Comparison of ENCODE assay signal across 27 cellular contexts in genomic region chr2:218419630-218420216, GRCh38. TPM values are rescaled to one million over a fixed set of nuclear protein-coding genes. Genes with fewer than 3 reads are reported as not detected.
DNase-seq lines count a peak whose midpoint lies in the region; ATAC-seq, FAIRE-seq and TF ChIP-seq lines count a peak whose summit lies in the region.
"Had no signal": no experiment of that assay in that cellular context is flagged by ENCODE, and none has a peak within 500 bp of the region (broad histone marks: within the 10 kb centered on the region; RNA-seq: fewer than 3 reads in every experiment).

No MANE protein-coding gene starts in this region.

- intact Hi-C loops in GM12878 (cut with micrococcal nuclease; ENCODE audit: unreplicated experiment), result no loop called here
- intact Hi-C loops in right lobe of liver (cut with DNase I), result no loop called here
- intact Hi-C loops in transverse colon (cut with DNase I; ENCODE audit: low total_unique reads), result no loop called here
- intact Hi-C loops in adrenal gland (cut with DNase I), result loop anchor here in 1 of 2 donors (5.0 to 10.0 kb wide), 2 partner anchors 38 to 225 kb away; no protein-coding TSS in a partner anchor
- intact Hi-C loops in body of pancreas (cut with DNase I), result loop anchor here (10.0 kb wide), 2 partner anchors 45 to 225 kb away; no protein-coding TSS in a partner anchor

- BruUV-seq in GM12878 (replicated peaks; lab: Mats Ljungman, UMichigan), result no TSS peak

- ATAC-seq in GM12878 (peak; percentile 21; the same call in 1 of the 3 replicates), right lobe of liver (peak; percentile 6 to 23 (median 16)), body of pancreas (no peak)
- ATAC-seq: activated T-cell treated with anti-CD3 and anti-CD28 coated beads, Interleukin-2, amount 50 U/mL, for 72 hours; psoas muscle had no signal

- H3K27ac ChIP-seq in GM12878 (ENCODE audit: control insufficient read depth, insufficient read depth), result no peak overlapping the region
- H3K27ac ChIP-seq in right lobe of liver, result peak overlapping the region in 2 of 3 donors; percentile 59 to 89
- H3K27ac ChIP-seq in transverse colon, result peak overlapping the region; percentile 77 to 88 (median 80)
- H3K27ac ChIP-seq in adrenal gland, result no peak overlapping the region
- H3K27ac ChIP-seq in body of pancreas, result peak overlapping the region in 2 of 4 donors; percentile 53 to 79
- H3K27ac ChIP-seq: dorsolateral prefrontal cortex, psoas muscle, skin epidermis had no signal

- TF ChIP-seq CTCF in GM12878 (IDR thresholded peaks at IDR 0.05 in 2 of 3, conservative IDR thresholded peaks at IDR 0.05 in 1 of 3; ENCODE audit: control insufficient read depth in 2 of 3, extremely low read depth in 1 of 3, insufficient read depth in 1 of 3, low read depth in 3 of 3, low read length in 3 of 3) (no peak), right lobe of liver (IDR thresholded peaks at IDR 0.05) (no peak), transverse colon (IDR thresholded peaks at IDR 0.05) (no peak), adrenal gland (IDR thresholded peaks at IDR 0.05) (no peak), body of pancreas (IDR thresholded peaks at IDR 0.05) (no peak)

- no peak overlapping the region for H3K4me3 ChIP-seq in GM12878
- H3K4me3 ChIP-seq in right lobe of liver, result peak overlapping the region; percentile 25 to 69 (median 57)
- peak overlapping the region in 3 of 4 donors; percentile 30 to 55 (median 44) for H3K4me3 ChIP-seq in transverse colon
- no peak overlapping the region for H3K4me3 ChIP-seq in adrenal gland
- H3K4me3 ChIP-seq in body of pancreas, result no peak overlapping the region
- H3K4me3 ChIP-seq: dorsolateral prefrontal cortex, HAP-1, psoas muscle, skin epidermis had no signal

- in situ Hi-C loops in GM12878 (cut with MboI), result no loop called here
- in situ Hi-C loops in transverse colon (cut with MboI; ENCODE audit: low pct_ligation_motif_present in 1 of 4, low pct_unique_long_range_greater_than_20kb in 1 of 4, low sequenced_read_pairs in 3 of 4), result loop anchor here in 2 of 4 donors (10.0 kb wide), 1 partner anchor 45 kb away; no protein-coding TSS in a partner anchor

- no peak overlapping the region for H3K4me2 ChIP-seq in GM12878 (ENCODE audit: control insufficient read depth, insufficient read depth)

- no peak overlapping the region for H2AFZ ChIP-seq in GM12878 (ENCODE audit: control insufficient read depth, low read depth, low read length)

- RAD21 ChIA-PET in GM12878 (lab: Charles Lee; ENCODE audit: unreplicated experiment), result no interaction called here

- H3K79me2 ChIP-seq in GM12878 (ENCODE audit: control insufficient read depth, insufficient read depth, low read length), result no peaks in the 10 kb centered on the region

- no peak for TF ChIP-seq POLR2A in GM12878 (IDR thresholded peaks at IDR 0.05; ENCODE audit: low read depth, low read length)
- no peak for TF ChIP-seq POLR2A in right lobe of liver (IDR thresholded peaks at IDR 0.05)
- TF ChIP-seq POLR2A in transverse colon (IDR thresholded peaks at IDR 0.05), result no peak
- TF ChIP-seq POLR2A in adrenal gland (IDR thresholded peaks at IDR 0.05), result no peak
- TF ChIP-seq POLR2A in body of pancreas (IDR thresholded peaks at IDR 0.05), result no peak

- SMC1A ChIA-PET in GM12878 (lab: Charles Lee; ENCODE audit: uncharacterized antibody, unreplicated experiment), result interaction anchor here (1.0 to 1.6 kb wide), 2 partner anchors 9 to 65 kb away, joined by 3 to 4 read pairs; no protein-coding TSS in a partner anchor

- WGBS in GM12878 (ENCODE audit: insufficient coverage, insufficient replicate concordance, low lambda C conversion rate, missing lambda C conversion rate), result 48% methylated on average over 7 of the region's 7 CpGs
- WGBS in right lobe of liver (ENCODE audit: insufficient coverage, low coverage, low lambda C conversion rate, missing lambda C conversion rate), result 53% methylated on average over 3 of the region's 7 CpGs
- 39% methylated on average over 7 of the region's 7 CpGs; no CpG with 5 or more reads in 1 of the 2 donors for WGBS in transverse colon (ENCODE audit: low coverage in 1 of 2), 2 donors
- 72 to 87% (median 82%) methylated on average over 7 of the region's 7 CpGs; no CpG with 5 or more reads in 1 of the 4 donors for WGBS in adrenal gland, 4 donors
- 33 to 56% methylated on average over 1 to 7 of the region's 7 CpGs for WGBS in body of pancreas, 2 donors

- H3K4me1 ChIP-seq in GM12878 (ENCODE audit: control insufficient read depth, insufficient read depth, low read length), result no peaks in the 10 kb centered on the region
- H3K4me1 ChIP-seq in right lobe of liver, result peaks cover 0 to 12% (median 0%) of the 10 kb centered on the region in 4 donors
- peaks cover 4 to 19% (median 13%) of the 10 kb centered on the region in 4 donors for H3K4me1 ChIP-seq in transverse colon
- no peaks in the 10 kb centered on the region for H3K4me1 ChIP-seq in adrenal gland (replicated peaks in 1 of 2)
- peaks cover 39% of the 10 kb centered on the region for H3K4me1 ChIP-seq in body of pancreas
- H3K4me1 ChIP-seq: HAP-1, psoas muscle had no signal

- DNase-seq in GM12878 (ENCODE audit: low read depth, low spot score) (no peak), right lobe of liver (no peak), transverse colon (no peak), AML-193 (lab: John Stamatoyannopoulos, UW) (no peak), adrenal gland (no peak), body of pancreas (no peak)
- DNase-seq: activated CD4-positive, CD25-positive, alpha-beta regulatory T cell treated with anti-CD3 and anti-CD28 coated beads, Interleukin-2, amount 50 U/mL, for 72 hours; activated naive CD4-positive, alpha-beta T cell treated with anti-CD3 and anti-CD28 coated beads, Interleukin-2, amount 10 ng/mL, durations not matched to agents 7 days and 5 days; activated T-cell treated with anti-CD3 and anti-CD28 coated beads, Interleukin-2, amount 50 U/mL, for 72 hours; anterior cingulate cortex; CD4-positive, alpha-beta memory T cell; central memory CD4-positive, alpha-beta T cell; DND-41; dorsolateral prefrontal cortex; KG1; MV-4-11; NCI-H1694 treated with DMSO at 0.1 percent for 48 hours; nephron progenitor cell; SHP77 treated with DMSO at 0.1 percent for 48 hours; stimulated activated CD4-positive, alpha-beta T cell treated with anti-CD3 and anti-CD28 coated beads, Interleukin-2, amount 100 ng/mL, for 48 hours; trophoblast cell had no signal

- no peaks in the 10 kb centered on the region for H4K20me1 ChIP-seq in GM12878 (ENCODE audit: control insufficient read depth, insufficient read depth)

- POLR2A ChIA-PET in GM12878 (lab: Charles Lee), result no interaction called here

- no peak overlapping the region for H3K9ac ChIP-seq in GM12878 (ENCODE audit: control insufficient read depth, insufficient read depth, low read length)

- H3K9me3 ChIP-seq in GM12878 (replicated peaks; ENCODE audit: control insufficient read depth, insufficient read depth, low read length), result no peaks in the 10 kb centered on the region
- no peaks in the 10 kb centered on the region for H3K9me3 ChIP-seq in right lobe of liver
- H3K9me3 ChIP-seq in transverse colon, result no peaks in the 10 kb centered on the region
- H3K9me3 ChIP-seq in adrenal gland (replicated peaks in 1 of 3), result no peaks in the 10 kb centered on the region
- no peaks in the 10 kb centered on the region for H3K9me3 ChIP-seq in body of pancreas
- H3K9me3 ChIP-seq: HAP-1, psoas muscle had no signal

- no peak for TF ChIP-seq EP300 in GM12878 (IDR thresholded peaks at IDR 0.05; ENCODE audit: borderline replicate concordance in 1 of 2, control insufficient read depth in 1 of 2, low read depth in 2 of 2, low read length in 2 of 2)
- TF ChIP-seq EP300 in transverse colon (IDR thresholded peaks at IDR 0.05; ENCODE audit: low read depth), result no peak

- H3K36me3 ChIP-seq in GM12878 (ENCODE audit: control insufficient read depth in 2 of 2, insufficient read depth in 2 of 2, low read length in 1 of 2), result no peaks in the 10 kb centered on the region
- H3K36me3 ChIP-seq in right lobe of liver, result no peaks in the 10 kb centered on the region
- H3K36me3 ChIP-seq in transverse colon, result no peaks in the 10 kb centered on the region
- H3K36me3 ChIP-seq in adrenal gland (replicated peaks in 1 of 2), result no peaks in the 10 kb centered on the region
- H3K36me3 ChIP-seq in body of pancreas (replicated peaks in 1 of 2; ENCODE audit: insufficient read depth in 1 of 2, low read depth in 2 of 2), result no peaks in the 10 kb centered on the region
- H3K36me3 ChIP-seq: HAP-1 had no signal

- no peaks in the 10 kb centered on the region for H3K27me3 ChIP-seq in GM12878 (replicated peaks in 1 of 2; ENCODE audit: control insufficient read depth in 2 of 2, insufficient read depth in 2 of 2, low read length in 1 of 2)
- no peaks in the 10 kb centered on the region for H3K27me3 ChIP-seq in right lobe of liver
- H3K27me3 ChIP-seq in transverse colon, result no peaks in the 10 kb centered on the region
- no peaks in the 10 kb centered on the region for H3K27me3 ChIP-seq in adrenal gland
- no peaks in the 10 kb centered on the region for H3K27me3 ChIP-seq in body of pancreas
- H3K27me3 ChIP-seq: dorsolateral prefrontal cortex had no signal

- no peak for FAIRE-seq in GM12878 (lab: Jason Lieb, UNC)
- FAIRE-seq: frontal cortex had no signal

- TF ChIP-seq RAD21 in GM12878 (IDR thresholded peaks at IDR 0.05; ENCODE audit: insufficient read depth, low read depth, low read length), result no peak

- CTCF ChIA-PET in GM12878 (lab: Yijun Ruan, JAX), result no interaction called here

RNA-seq across cellular contexts. Expression of gene VIL1, which starts 0.8 kb away (rescaled TPM):
- total RNA-seq in GM12878 (2013; cell fraction: nucleolus; rRNA removed), result 0.07 TPM in 1 of 2 replicates, not detected in the other
- total RNA-seq in GM12878 (2014; rRNA removed) (0.16 and 0.34 TPM in 2 replicates), GM12878 (2014; rRNA removed; fragmentation: Illumina TruSeq; extraction: Trizol) (0.05 and 0.09 TPM in 2 replicates), GM12878 (2021) (0.13 and 0.62 TPM in 2 replicates), right lobe of liver (100 to 1,000 TPM in 1 of 6 experiments, 10 to 100 TPM in 2, 1 to 10 TPM in 3; 2.1 to 118 (median 19.1) TPM), transverse colon (100 to 1,000 TPM; 177 to 541 (median 285) TPM), adrenal gland (under 1 TPM in 2 of 8 donors, not detected in 6; 0.47 to 0.53 TPM), body of pancreas (10 to 100 TPM; 15.3 to 15.8 TPM)
- polyA plus RNA-seq in GM12878 (2011; ENCODE audit: low read depth), result 0.20 TPM
- polyA plus RNA-seq in GM12878 (2011; rRNA removed) (0.61 and 1.9 TPM in 2 replicates), GM12878 (2014; fragmentation: Illumina TruSeq; extraction: Trizol) (0.07 TPM in 1 of 2 replicates, not detected in the other), GM12878 (2014; fragmentation: Nextera tagmentation; extraction: Ambion mirVana) (1 to 10 TPM in 1 of 2 experiments, under 1 TPM in 1; 0.66 to 1.1 TPM), GM12878 (2014; rRNA removed) (0.03 TPM in 2 replicates), GM12878 (2016; fragmentation: Nextera tagmentation; extraction: Ambion mirVana) (under 1 TPM; 0.12 to 0.33 TPM), adrenal gland (under 1 TPM; 0.09 to 0.40 (median 0.10) TPM)
- polyA plus RNA-seq in GM12878 (2011; cell fraction: cytosol; rRNA removed), result 4.0 and 4.9 TPM in 2 replicates
- 4.4 and 8.0 TPM in 2 replicates for polyA plus RNA-seq in GM12878 (2011; cell fraction: nucleus; rRNA removed)
- 0.14 and 0.74 TPM in 2 replicates for polyA plus RNA-seq in GM12878 (2012)
- polyA minus RNA-seq in GM12878 (2011; rRNA and poly(A)+ RNA removed), result 5.5 and 6.8 TPM in 2 replicates
- polyA minus RNA-seq in GM12878 (2011; cell fraction: cytosol; rRNA and poly(A)+ RNA removed), result 1.6 and 2.3 TPM in 2 replicates
- polyA minus RNA-seq in GM12878 (2011; cell fraction: nucleus; rRNA and poly(A)+ RNA removed), result 0.60 and 3.2 TPM in 2 replicates
- total RNA-seq: activated CD8-positive, alpha-beta memory T cell treated with anti-CD3 and anti-CD28 coated beads for 36 hours; activated T-cell treated with anti-CD3 and anti-CD28 coated beads, Interleukin-2, amount 50 U/mL, for 72 hours; CD4-positive, alpha-beta memory T cell; frontal cortex; kidney epithelial cell; psoas muscle had no signal
- polyA plus RNA-seq: CD4-positive, alpha-beta memory T cell had no signal

RNA-seq across cellular contexts. Expression of gene CTDSP1, which starts 20.1 kb away (rescaled TPM):
- total RNA-seq in GM12878 (2013; cell fraction: nucleolus; rRNA removed), result 73.6 and 91.2 TPM in 2 replicates
- total RNA-seq in GM12878 (2014; rRNA removed) (52.5 and 56.5 TPM in 2 replicates), GM12878 (2014; rRNA removed; fragmentation: Illumina TruSeq; extraction: Trizol) (30.9 and 32.5 TPM in 2 replicates), GM12878 (2021) (71.2 and 75.9 TPM in 2 replicates), right lobe of liver (10 to 100 TPM; 55.1 to 95.9 (median 75.6) TPM), transverse colon (100 to 1,000 TPM; 132 to 197 (median 173) TPM), adrenal gland (100 to 1,000 TPM in 6 of 8 donors, 10 to 100 TPM in 2; 62.7 to 161 (median 124) TPM), body of pancreas (10 to 100 TPM; 67.2 to 98.9 TPM)
- 22.2 TPM for polyA plus RNA-seq in GM12878 (2011; ENCODE audit: low read depth)
- polyA plus RNA-seq in GM12878 (2011; rRNA removed) (37.1 and 75.5 TPM in 2 replicates), GM12878 (2014; fragmentation: Illumina TruSeq; extraction: Trizol) (12.5 and 36.4 TPM in 2 replicates), GM12878 (2014; fragmentation: Nextera tagmentation; extraction: Ambion mirVana) (1 to 10 TPM; 3.0 to 6.2 TPM), GM12878 (2014; rRNA removed) (72.7 and 83.1 TPM in 2 replicates), GM12878 (2016; fragmentation: Nextera tagmentation; extraction: Ambion mirVana) (10 to 100 TPM; 13.7 to 15.6 TPM), adrenal gland (100 to 1,000 TPM in 1 of 3 donors, 10 to 100 TPM in 2; 34.0 to 119 (median 98.9) TPM)
- 98.4 and 116 TPM in 2 replicates for polyA plus RNA-seq in GM12878 (2011; cell fraction: cytosol; rRNA removed)
- 462 and 514 TPM in 2 replicates for polyA plus RNA-seq in GM12878 (2011; cell fraction: nucleus; rRNA removed)
- polyA plus RNA-seq in GM12878 (2012), result 47.9 and 48.0 TPM in 2 replicates
- polyA minus RNA-seq in GM12878 (2011; rRNA and poly(A)+ RNA removed), result 53.1 and 87.5 TPM in 2 replicates
- 22.9 and 28.7 TPM in 2 replicates for polyA minus RNA-seq in GM12878 (2011; cell fraction: cytosol; rRNA and poly(A)+ RNA removed)
- polyA minus RNA-seq in GM12878 (2011; cell fraction: nucleus; rRNA and poly(A)+ RNA removed), result 85.7 and 129 TPM in 2 replicates

RNA-seq across cellular contexts. Expression of gene SLC11A1, which starts 37.6 kb away (rescaled TPM):
- 0.42 and 0.73 TPM in 2 replicates for total RNA-seq in GM12878 (2013; cell fraction: nucleolus; rRNA removed)
- 0.11 and 0.28 TPM in 2 replicates for total RNA-seq in GM12878 (2014; rRNA removed)
- 0.05 and 0.13 TPM in 2 replicates for total RNA-seq in GM12878 (2014; rRNA removed; fragmentation: Illumina TruSeq; extraction: Trizol)
- 0.38 and 0.56 TPM in 2 replicates for total RNA-seq in GM12878 (2021)
- polyA plus RNA-seq in GM12878 (2011; ENCODE audit: low read depth), result not detected
- 0.06 and 0.11 TPM in 2 replicates for polyA plus RNA-seq in GM12878 (2011; rRNA removed)
- 0.25 and 0.32 TPM in 2 replicates for polyA plus RNA-seq in GM12878 (2011; cell fraction: cytosol; rRNA removed)
- 0.90 and 1.4 TPM in 2 replicates for polyA plus RNA-seq in GM12878 (2011; cell fraction: nucleus; rRNA removed)
- 0.08 and 0.15 TPM in 2 replicates for polyA plus RNA-seq in GM12878 (2012)
- 0.04 TPM in 1 of 2 replicates, not detected in the other for polyA plus RNA-seq in GM12878 (2014; fragmentation: Illumina TruSeq; extraction: Trizol)
- polyA plus RNA-seq in GM12878 (2014; fragmentation: Nextera tagmentation; extraction: Ambion mirVana), result under 1 TPM; 0.03 to 0.07 TPM
- polyA plus RNA-seq in GM12878 (2014; rRNA removed), result 0.09 and 0.22 TPM in 2 replicates
- under 1 TPM; 0.15 to 0.18 TPM for polyA plus RNA-seq in GM12878 (2016; fragmentation: Nextera tagmentation; extraction: Ambion mirVana)
- polyA minus RNA-seq in GM12878 (2011; rRNA and poly(A)+ RNA removed), result 0.67 TPM in 1 of 2 replicates, not detected in the other
- 0.42 and 0.94 TPM in 2 replicates for polyA minus RNA-seq in GM12878 (2011; cell fraction: cytosol; rRNA and poly(A)+ RNA removed)
- polyA minus RNA-seq in GM12878 (2011; cell fraction: nucleus; rRNA and poly(A)+ RNA removed), result 1.1 TPM in 2 replicates
- total RNA-seq in right lobe of liver, result 10 to 100 TPM in 3 of 6 experiments, 1 to 10 TPM in 3; 4.2 to 13.2 (median 11.0) TPM
- 1 to 10 TPM; 2.6 to 8.4 (median 6.3) TPM for total RNA-seq in transverse colon
- 10 to 100 TPM in 7 of 8 donors, 1 to 10 TPM in 1; 6.2 to 83.6 (median 40.0) TPM for total RNA-seq in adrenal gland
- polyA plus RNA-seq in adrenal gland, result 10 to 100 TPM in 2 of 3 donors, 1 to 10 TPM in 1; 6.3 to 89.9 (median 31.8) TPM
- 1 to 10 TPM; 3.0 to 7.3 TPM for total RNA-seq in body of pancreas

Comparison
In these comparisons a context has a peak if more than half of its experiments do, and no peak if none do; other contexts are left out.
1. H3K27ac ChIP-seq: peak in right lobe of liver (2 of 3) and transverse colon (4 of 4); none in GM12878 (single experiment) and adrenal gland (0 of 5).
2. H3K4me3 ChIP-seq: peak in right lobe of liver (3 of 3) and transverse colon (3 of 4); none in GM12878 (single experiment), adrenal gland (0 of 4) and body of pancreas (0 of 2).